In genomic region chr22:22788460-22789037, GRCh38 we compare ENCODE assay signal across 1 cellular context.
TF ChIP-seq lines count a peak whose summit lies in the region.

No MANE protein-coding gene starts in this region.

TF ChIP-seq in SK-N-SH treated with all-trans-retinoic acid at 6 μM for 48 hours, 23 proteins besides CTCF, POLR2A, EP300 and RAD21 (continued from another document):
- TF ChIP-seq TSHZ2 (CRISPR knock-in tag; IDR thresholded peaks at IDR 0.05) (no peak), PATZ1 (CRISPR knock-in tag; IDR thresholded peaks at IDR 0.05; ENCODE audit: borderline replicate concordance) (no peak), ZFP30 (CRISPR knock-in tag; IDR thresholded peaks at IDR 0.05) (no peak), CSRNP3 (CRISPR knock-in tag; IDR thresholded peaks at IDR 0.05) (no peak), TOX (CRISPR knock-in tag; IDR thresholded peaks at IDR 0.05; ENCODE audit: borderline replicate concordance) (no peak), ISL1 (CRISPR knock-in tag; IDR thresholded peaks at IDR 0.05) (no peak), ZC3H10 (CRISPR knock-in tag; IDR thresholded peaks at IDR 0.05) (no peak)
